ENCODE assay signal across 18 cellular contexts in genomic region chr7:50397971-50398324, GRCh38. TPM values are rescaled to one million over a fixed set of nuclear protein-coding genes. Genes with fewer than 3 reads are reported as not detected.
DNase-seq lines count a peak whose midpoint lies in the region; ATAC-seq, FAIRE-seq and TF ChIP-seq lines count a peak whose summit lies in the region.
"Had no signal": no experiment of that assay in that cellular context is flagged by ENCODE, and none has a peak within 500 bp of the region (broad histone marks: within the 10 kb centered on the region; RNA-seq: fewer than 3 reads in every experiment).

No MANE protein-coding gene starts in this region.

- ATAC-seq in GM19455 (IDR thresholded peaks at IDR 0.05; ENCODE audit: unreplicated experiment) = no peak
- ATAC-seq: psoas muscle had no signal

- H3K27ac Mint-ChIP-seq in CD14-positive monocyte = peak overlapping the region; percentile 43 to 88 (median 58)
- H3K27ac Mint-ChIP-seq in dendritic cell treated with granulocyte-macrophage colony-stimulating factor and Interleukin-4, amounts not matched to agents 40 ng/mL and 50 ng/mL, for 4 days = peak overlapping the region; percentile 56

- peaks cover 0 to 3% (median 0%) of the 10 kb centered on the region in 7 donors for H3K9me3 Mint-ChIP-seq in CD14-positive monocyte
- H3K9me3 Mint-ChIP-seq in dendritic cell treated with granulocyte-macrophage colony-stimulating factor and Interleukin-4, amounts not matched to agents 40 ng/mL and 50 ng/mL, for 4 days = no peaks in the 10 kb centered on the region

- no peak for TF ChIP-seq EP300 in sigmoid colon (IDR thresholded peaks at IDR 0.05)

- H3K36me3 ChIP-seq in KMS-11 (ENCODE audit: insufficient read depth) (no peaks in the 10 kb centered on the region), A673 (ENCODE audit: insufficient read depth, low read length, poor library complexity, severe bottlenecking) (no peaks in the 10 kb centered on the region), sigmoid colon (no peaks in the 10 kb centered on the region)

- no peak for TF ChIP-seq CTCF in CD14-positive monocyte (IDR thresholded peaks at IDR 0.05)
- no peak for TF ChIP-seq CTCF in KMS-11 (conservative IDR thresholded peaks at IDR 0.05; ENCODE audit: low read depth, low read length)
- TF ChIP-seq CTCF in GM13976 (IDR thresholded peaks at IDR 0.05; ENCODE audit: borderline replicate concordance, control extremely low read depth, extremely low read depth, insufficient read depth, missing control alignments) = no peak
- TF ChIP-seq CTCF in A673 (conservative IDR thresholded peaks at IDR 0.05; ENCODE audit: low read depth, low read length) = no peak
- no peak for TF ChIP-seq CTCF in sigmoid colon (IDR thresholded peaks at IDR 0.05)

- BruUV-seq in A673 (replicated peaks; lab: Mats Ljungman, UMichigan) = no TSS peak

- DNase-seq in CD14-positive monocyte (ENCODE audit: low spot score) (no peak), GM12892 (ENCODE audit: insufficient read length) (no peak), GM13976 (ENCODE audit: low spot score) (no peak), A673 (ENCODE audit: low spot score) (no peak), sigmoid colon (no peak)
- DNase-seq: anterior cingulate cortex, DND-41, GOT3, head of caudate nucleus, NCI-H2029, NCI-H69, psoas muscle had no signal

- no peak overlapping the region for H3K4me3 Mint-ChIP-seq in CD14-positive monocyte
- H3K4me3 Mint-ChIP-seq in dendritic cell treated with granulocyte-macrophage colony-stimulating factor and Interleukin-4, amounts not matched to agents 40 ng/mL and 50 ng/mL, for 4 days = no peak overlapping the region

- no peak overlapping the region for H2AFZ ChIP-seq in KMS-11 (ENCODE audit: low read depth)

- peaks cover 0 to 1% (median 0%) of the 10 kb centered on the region in 3 donors for H3K27me3 Mint-ChIP-seq in CD14-positive monocyte (ENCODE audit: low read depth in 3 of 3)
- no peaks in the 10 kb centered on the region for H3K27me3 Mint-ChIP-seq in dendritic cell treated with granulocyte-macrophage colony-stimulating factor and Interleukin-4, amounts not matched to agents 40 ng/mL and 50 ng/mL, for 4 days

- TF ChIP-seq POLR2A in GM12892 (IDR thresholded peaks at IDR 0.05; ENCODE audit: low read depth, low read length) (no peak), sigmoid colon (IDR thresholded peaks at IDR 0.05) (no peak)

- CTCF ChIA-PET in A673 (lab: Charles Lee) = no interaction called here

- H3K9ac ChIP-seq in KMS-11 = peak overlapping the region; percentile 48; the same call in 1 of the 2 replicates

- H3K4me3 ChIP-seq in KMS-11 (IDR thresholded peaks at IDR 0.05; ENCODE audit: insufficient read depth, low read depth, low read length) = no peak overlapping the region
- H3K4me3 ChIP-seq in A673 (ENCODE audit: low read depth, low read length, poor library complexity, severe bottlenecking) = no peak overlapping the region
- no peak overlapping the region for H3K4me3 ChIP-seq in sigmoid colon
- H3K4me3 ChIP-seq: psoas muscle had no signal

- intact Hi-C loops in CD14-positive monocyte (cut with micrococcal nuclease) (no loop called here), A673 (cut with micrococcal nuclease; ENCODE audit: unreplicated experiment) (no loop called here), sigmoid colon (cut with DNase I) (no loop called here)
- intact Hi-C loops in dendritic cell treated with granulocyte-macrophage colony-stimulating factor and Interleukin-4, amounts not matched to agents 40 ng/mL and 50 ng/mL, for 4 days (cut with micrococcal nuclease) = no loop called here

- H3K36me3 Mint-ChIP-seq in CD14-positive monocyte = peaks cover 75 to 93% of the 10 kb centered on the region in 2 donors
- H3K36me3 Mint-ChIP-seq in dendritic cell treated with granulocyte-macrophage colony-stimulating factor and Interleukin-4, amounts not matched to agents 40 ng/mL and 50 ng/mL, for 4 days (ENCODE audit: low read depth) = peaks cover 83% of the 10 kb centered on the region

- peak overlapping the region; percentile 66 for H3K4me2 ChIP-seq in KMS-11

- peak; percentile 78 for FAIRE-seq in GM12892 (lab: Jason Lieb, UNC)
- FAIRE-seq: colon had no signal

- H3K27ac ChIP-seq in KMS-11 (peak overlapping the region; percentile 96), A673 (ENCODE audit: low read depth, low read length, poor library complexity, severe bottlenecking) (no peak overlapping the region), sigmoid colon (no peak overlapping the region)
- H3K27ac ChIP-seq: HL-60, psoas muscle, RWPE1 had no signal

- in situ Hi-C loops in GM13976 (cut with MboI; ENCODE audit: low sequenced_read_pairs, unreplicated experiment) = no loop called here

- no peaks in the 10 kb centered on the region for H3K9me3 ChIP-seq in A673 (ENCODE audit: low read depth, low read length, poor library complexity, severe bottlenecking)
- H3K9me3 ChIP-seq in sigmoid colon = no peaks in the 10 kb centered on the region
- H3K9me3 ChIP-seq: psoas muscle had no signal

- WGBS in sigmoid colon, 2 donors = 74% methylated on average over 1 of the region's 1 CpG

- H3K4me1 ChIP-seq in KMS-11 (ENCODE audit: low read depth, poor library complexity, severe bottlenecking) (peaks cover 63% of the 10 kb centered on the region), A673 (ENCODE audit: insufficient read depth, low read length, poor library complexity, severe bottlenecking) (no peaks in the 10 kb centered on the region), sigmoid colon (no peaks in the 10 kb centered on the region)
- H3K4me1 ChIP-seq: psoas muscle had no signal

- peaks cover 41% of the 10 kb centered on the region for H3K4me1 Mint-ChIP-seq in CD14-positive monocyte
- peaks cover 46% of the 10 kb centered on the region for H3K4me1 Mint-ChIP-seq in dendritic cell treated with granulocyte-macrophage colony-stimulating factor and Interleukin-4, amounts not matched to agents 40 ng/mL and 50 ng/mL, for 4 days (ENCODE audit: low read depth)

- no peaks in the 10 kb centered on the region for H4K20me1 ChIP-seq in KMS-11 (ENCODE audit: insufficient read depth)

- POLR2A ChIA-PET in A673 (lab: Charles Lee; ENCODE audit: low non-redundant PET) = no interaction called here

- H3K27me3 ChIP-seq in KMS-11 (ENCODE audit: insufficient read depth, low read depth) = no peaks in the 10 kb centered on the region
- H3K27me3 ChIP-seq in A673 (replicated peaks; ENCODE audit: insufficient read depth, low read depth, low read length, poor library complexity) = peaks cover 74% of the 10 kb centered on the region
- H3K27me3 ChIP-seq in sigmoid colon = peaks cover 3 to 30% (median 21%) of the 10 kb centered on the region in 3 donors

- peaks cover 10% of the 10 kb centered on the region; the same call in 1 of the 2 replicates for H3K79me2 ChIP-seq in KMS-11 (ENCODE audit: insufficient read depth, low read depth)

RNA-seq across cellular contexts. Expression of gene FIGNL1, which starts 52.2 kb away (rescaled TPM):
- polyA plus RNA-seq in CD14-positive monocyte = 1 to 10 TPM in 1 of 2 donors, under 1 TPM in 1; 0.55 to 2.4 TPM
- polyA plus RNA-seq in GM12892 (2012; ENCODE audit: missing spikeins) = 15.5 TPM
- total RNA-seq in A673 (2021) = 38.8 and 41.3 TPM in 2 replicates
- 1 to 10 TPM; 6.9 to 8.6 (median 7.2) TPM for total RNA-seq in sigmoid colon
- 1 to 10 TPM in 2 of 3 donors, under 1 TPM in 1; 0.60 to 6.4 (median 6.0) TPM for polyA plus RNA-seq in sigmoid colon
